12 cellular contexts compared by ENCODE assay signal in genomic region chr15:60399931-60400330, GRCh38. TPM values are rescaled to one million over a fixed set of nuclear protein-coding genes. Genes with fewer than 3 reads are reported as not detected.
DNase-seq lines count a peak whose midpoint lies in the region; ATAC-seq, FAIRE-seq and TF ChIP-seq lines count a peak whose summit lies in the region.
"Had no signal": no experiment of that assay in that cellular context is flagged by ENCODE, and none has a peak within 500 bp of the region (broad histone marks: within the 10 kb centered on the region; RNA-seq: fewer than 3 reads in every experiment).

No MANE protein-coding gene starts in this region.

- H3K4me1 Mint-ChIP-seq in naive thymus-derived CD4-positive, alpha-beta T cell = peaks cover 10 to 48% (median 29%) of the 10 kb centered on the region in 7 donors
- peaks cover 36% of the 10 kb centered on the region for H3K4me1 Mint-ChIP-seq in stimulated activated effector memory CD8-positive, alpha-beta T cell treated with anti-CD3 and anti-CD28 coated beads, Interleukin-12 subunit alpha, Interleukin-12 subunit beta, amount 100 ng/mL, for 72 hours

- peaks cover 0 to 16% (median 0%) of the 10 kb centered on the region in 5 donors for H3K27me3 Mint-ChIP-seq in naive thymus-derived CD4-positive, alpha-beta T cell

- TF ChIP-seq CTCF in AG10803 (conservative IDR thresholded peaks at IDR 0.05; ENCODE audit: low read length) (no peak), cardiac fibroblast (IDR thresholded peaks at IDR 0.05; ENCODE audit: low read depth, low read length) (no peak), gastroesophageal sphincter (IDR thresholded peaks at IDR 0.05) (no peak)

- intact Hi-C loops in naive thymus-derived CD4-positive, alpha-beta T cell (cut with micrococcal nuclease) = loop anchor here (1.0 to 5.0 kb wide), 7 partner anchors 8 to 1413 kb away; partner anchors contain the start of gene RNF111 (in 1 of the 2)

- H3K4me1 ChIP-seq in HUES6 (ENCODE audit: control insufficient read depth, insufficient read depth, low read length) = peaks cover 37% of the 10 kb centered on the region
- peaks cover 6 to 22% of the 10 kb centered on the region in 2 donors for H3K4me1 ChIP-seq in naive thymus-derived CD4-positive, alpha-beta T cell (ENCODE audit: control insufficient read depth in 2 of 2, insufficient read depth in 2 of 2, low read length in 2 of 2)
- peaks cover 0 to 34% (median 9%) of the 10 kb centered on the region in 3 donors for H3K4me1 ChIP-seq in gastroesophageal sphincter

- no peak overlapping the region for H3K9ac ChIP-seq in HUES6 (ENCODE audit: low read length)

- peak overlapping the region in 4 of 10 donors; percentile 19 to 88 (median 85) for H3K4me3 Mint-ChIP-seq in naive thymus-derived CD4-positive, alpha-beta T cell
- no peak overlapping the region for H3K4me3 Mint-ChIP-seq in stimulated activated effector memory CD8-positive, alpha-beta T cell treated with anti-CD3 and anti-CD28 coated beads, Interleukin-12 subunit alpha, Interleukin-12 subunit beta, amount 100 ng/mL, for 72 hours

- ATAC-seq in naive thymus-derived CD4-positive, alpha-beta T cell = no peak
- no peak for ATAC-seq in gastroesophageal sphincter
- no peak for ATAC-seq in stimulated activated effector memory CD8-positive, alpha-beta T cell treated with anti-CD3 and anti-CD28 coated beads, Interleukin-12 subunit alpha, Interleukin-12 subunit beta, amount 100 ng/mL, for 72 hours

- H3K27ac ChIP-seq in HUES6 (ENCODE audit: low read depth, low read length) = no peak overlapping the region
- H3K27ac ChIP-seq in naive thymus-derived CD4-positive, alpha-beta T cell (ENCODE audit: low read depth, low read length) = no peak overlapping the region
- H3K27ac ChIP-seq in gastroesophageal sphincter = peak overlapping the region in 2 of 4 donors; percentile 97
- H3K27ac ChIP-seq: C4-2B had no signal

- H3K36me3 Mint-ChIP-seq in naive thymus-derived CD4-positive, alpha-beta T cell = peaks cover 0 to 19% (median 0%) of the 10 kb centered on the region in 5 donors
- H3K36me3 Mint-ChIP-seq in stimulated activated effector memory CD8-positive, alpha-beta T cell treated with anti-CD3 and anti-CD28 coated beads, Interleukin-12 subunit alpha, Interleukin-12 subunit beta, amount 100 ng/mL, for 72 hours = peaks cover 37% of the 10 kb centered on the region

- no peak for FAIRE-seq in GM12891 (lab: Jason Lieb, UNC)

- no peaks in the 10 kb centered on the region for H3K27me3 ChIP-seq in HUES6 (ENCODE audit: control insufficient read depth, insufficient read depth, low read length)
- no peaks in the 10 kb centered on the region for H3K27me3 ChIP-seq in naive thymus-derived CD4-positive, alpha-beta T cell (ENCODE audit: control insufficient read depth in 2 of 2, insufficient read depth in 2 of 2, low read length in 2 of 2)
- H3K27me3 ChIP-seq in gastroesophageal sphincter = no peaks in the 10 kb centered on the region

- TF ChIP-seq POLR2A in GM12891 (IDR thresholded peaks at IDR 0.05; ENCODE audit: low read depth, low read length) = no peak
- no peak for TF ChIP-seq POLR2A in gastroesophageal sphincter (IDR thresholded peaks at IDR 0.05)

- peak; percentile 79 for DNase-seq in AG10803 (ENCODE audit: low read depth)
- DNase-seq in cardiac fibroblast (ENCODE audit: low read depth in 2 of 2) = peak; percentile 48 to 84
- no peak for DNase-seq in naive thymus-derived CD4-positive, alpha-beta T cell
- DNase-seq in GM12891 (ENCODE audit: insufficient read length, low spot score) = no peak
- no peak for DNase-seq in stimulated activated effector memory CD8-positive, alpha-beta T cell treated with anti-CD3 and anti-CD28 coated beads, Interleukin-12 subunit alpha, Interleukin-12 subunit beta, amount 100 ng/mL, for 72 hours (ENCODE audit: low spot score in 2 of 2)
- no peak for DNase-seq in NCI-H2196 (lab: John Stamatoyannopoulos, UW; ENCODE audit: unreplicated experiment)
- DNase-seq: caudate nucleus, NCI-H1436, SIG-M5 had no signal

- H3K36me3 ChIP-seq in HUES6 (ENCODE audit: control insufficient read depth, insufficient read depth, low read length) (peaks cover 17% of the 10 kb centered on the region; the same call in 1 of the 2 replicates), gastroesophageal sphincter (peaks cover 0 to 5% of the 10 kb centered on the region in 2 donors)
- H3K36me3 ChIP-seq in naive thymus-derived CD4-positive, alpha-beta T cell (ENCODE audit: control insufficient read depth in 2 of 3, insufficient read depth in 3 of 3, low read length in 3 of 3) = no peaks in the 10 kb centered on the region

- H3K9me3 ChIP-seq in HUES6 (ENCODE audit: control insufficient read depth, insufficient read depth, low read depth, low read length) (no peaks in the 10 kb centered on the region), gastroesophageal sphincter (no peaks in the 10 kb centered on the region)
- no peaks in the 10 kb centered on the region for H3K9me3 ChIP-seq in naive thymus-derived CD4-positive, alpha-beta T cell (ENCODE audit: control insufficient read depth in 2 of 3, low read length in 3 of 3)

- H3K4me3 ChIP-seq in AG10803 (ENCODE audit: low read length) = no peak overlapping the region; the same call in 1 of the 2 replicates
- H3K4me3 ChIP-seq in HUES6 (ENCODE audit: low read depth, low read length) = peak overlapping the region; percentile 76; the same call in 1 of the 2 replicates
- H3K4me3 ChIP-seq in cardiac fibroblast (replicated peaks in 1 of 2; ENCODE audit: low read depth in 2 of 2, low read length in 2 of 2) = no peak overlapping the region
- no peak overlapping the region for H3K4me3 ChIP-seq in naive thymus-derived CD4-positive, alpha-beta T cell (ENCODE audit: low read length)
- H3K4me3 ChIP-seq in gastroesophageal sphincter = no peak overlapping the region

- POLR2A ChIA-PET in naive thymus-derived CD4-positive, alpha-beta T cell (lab: Charles Lee) = interaction anchor here (0.6 to 2.3 kb wide), 3 partner anchors 9 to 24 kb away, joined by 3 to 17 read pairs (median 5); no protein-coding TSS in a partner anchor

- peak overlapping the region in 6 of 9 donors; percentile 91 to 98 (median 96) for H3K27ac Mint-ChIP-seq in naive thymus-derived CD4-positive, alpha-beta T cell
- H3K27ac Mint-ChIP-seq in stimulated activated effector memory CD8-positive, alpha-beta T cell treated with anti-CD3 and anti-CD28 coated beads, Interleukin-12 subunit alpha, Interleukin-12 subunit beta, amount 100 ng/mL, for 72 hours = no peak overlapping the region

- 67 to 91% methylated on average over 1 of the region's 1 CpG for WGBS in gastroesophageal sphincter (ENCODE audit: low coverage in 1 of 2), 2 donors

- TF ChIP-seq EP300 in gastroesophageal sphincter (IDR thresholded peaks at IDR 0.05) = no peak

- peaks cover 0 to 7% (median 0%) of the 10 kb centered on the region in 11 donors for H3K9me3 Mint-ChIP-seq in naive thymus-derived CD4-positive, alpha-beta T cell
- H3K9me3 Mint-ChIP-seq in stimulated activated effector memory CD8-positive, alpha-beta T cell treated with anti-CD3 and anti-CD28 coated beads, Interleukin-12 subunit alpha, Interleukin-12 subunit beta, amount 100 ng/mL, for 72 hours = no peaks in the 10 kb centered on the region

- CTCF ChIA-PET in naive thymus-derived CD4-positive, alpha-beta T cell (lab: Charles Lee) = interaction anchor here (1.2 kb wide), 1 partner anchor 9 kb away, joined by 4 read pairs; no protein-coding TSS in a partner anchor

TF ChIP-seq in GM12891, 5 proteins besides CTCF, POLR2A, EP300 and RAD21:
- TF ChIP-seq PAX5 (IDR thresholded peaks at IDR 0.05; ENCODE audit: insufficient read depth, low read length, severe bottlenecking) = no peak
- no peak for TF ChIP-seq SPI1 (IDR thresholded peaks at IDR 0.05; ENCODE audit: low read depth, low read length)
- TF ChIP-seq TAF1 (IDR thresholded peaks at IDR 0.05; ENCODE audit: low read depth, low read length) = no peak
TF ChIP-seq in GM12891: peak in this region for 0.

RNA-seq across cellular contexts. Expression of gene ANXA2, which starts 2.1 kb away (rescaled TPM):
- total RNA-seq in naive thymus-derived CD4-positive, alpha-beta T cell = 100 to 1,000 TPM in 2 of 5 experiments, 10 to 100 TPM in 3; 28.8 to 377 (median 42.4) TPM
- 10 to 100 TPM; 25.5 to 36.6 TPM for polyA plus RNA-seq in naive thymus-derived CD4-positive, alpha-beta T cell
- 59.1 TPM for polyA plus RNA-seq in GM12891 (2012; ENCODE audit: low read depth, missing spikeins)
- total RNA-seq in gastroesophageal sphincter = 100 to 1,000 TPM; 301 to 793 (median 570) TPM

Comparison
In these comparisons a context has a peak if more than half of its experiments do, and no peak if none do; other contexts are left out.
1. DNase-seq: peak in AG10803 (single experiment) and cardiac fibroblast (2 of 2); none in naive thymus-derived CD4-positive, alpha-beta T cell (0 of 9), GM12891 (single experiment), stimulated activated effector memory CD8-positive, alpha-beta T cell treated with anti-CD3 and anti-CD28 coated beads, Interleukin-12 subunit alpha, Interleukin-12 subunit beta, amount 100 ng/mL, for 72 hours (0 of 2) and NCI-H2196 (single experiment).